Comparison of ENCODE assay signal across 1 cellular context in genomic region chr14:77033622-77034521, GRCh38.
TF ChIP-seq lines count a peak whose summit lies in the region.

No MANE protein-coding gene starts in this region.

TF ChIP-seq in SK-N-SH treated with all-trans-retinoic acid at 6 μM for 48 hours, 23 proteins besides CTCF, POLR2A, EP300 and RAD21 (continued from another document):
- TF ChIP-seq PATZ1 (CRISPR knock-in tag; IDR thresholded peaks at IDR 0.05; ENCODE audit: borderline replicate concordance): peak; percentile 60; the same call in 1 of the 2 replicates
